ENCODE assay signal across 8 cellular contexts in genomic region chr10:62046522-62047239, GRCh38.
DNase-seq lines count a peak whose midpoint lies in the region; ATAC-seq and TF ChIP-seq lines count a peak whose summit lies in the region.

No MANE protein-coding gene starts in this region.

- H3K56ac ChIP-seq in H9 (ENCODE audit: insufficient read length, low read depth, low read length), result no peak overlapping the region

- no peak overlapping the region for H3K18ac ChIP-seq in H9 (ENCODE audit: insufficient read length, low read depth, low read length)

- no peak overlapping the region for H3K23ac ChIP-seq in H9 (ENCODE audit: insufficient read length, low read depth, low read length)

- no peak overlapping the region; the same call in 1 of the 2 replicates for H3K14ac ChIP-seq in H9 (ENCODE audit: insufficient read depth, low read length)

- H2BK20ac ChIP-seq in H9 (ENCODE audit: low read depth, low read length, poor library complexity, severe bottlenecking), result no peak overlapping the region

- WGBS in H9 (ENCODE audit: extremely low coverage, insufficient read length, low lambda C conversion rate), result no CpG with 5 or more reads among the region's 4 CpGs

- H2AFZ ChIP-seq in H9 (ENCODE audit: low read length), result no peak overlapping the region

- H3K27ac Mint-ChIP-seq in immature natural killer cell (peak overlapping the region; percentile 70 to 98 (median 88)), H9 (no peak overlapping the region)

- H4K20me1 ChIP-seq in H9 (ENCODE audit: control insufficient read depth, insufficient read depth, insufficient read length), result no peaks in the 10 kb centered on the region

- H2BK120ac ChIP-seq in H9 (ENCODE audit: low read depth, low read length, poor library complexity, severe bottlenecking), result no peak overlapping the region

- peaks cover 4% of the 10 kb centered on the region for H3K23me2 ChIP-seq in H9 (ENCODE audit: insufficient read length, low read depth, low read length, poor library complexity, severe bottlenecking)

- H3K4me1 Mint-ChIP-seq in immature natural killer cell (peaks cover 74 to 90% of the 10 kb centered on the region in 2 donors), H9 (peaks cover 49 to 54% of the 10 kb centered on the region in 2 experiments)

- H3T11ph ChIP-seq in H9 (ENCODE audit: low read length), result no peak overlapping the region

- peak; percentile 48 for ATAC-seq in GM21381 (IDR thresholded peaks at IDR 0.05; ENCODE audit: unreplicated experiment)

- DNase-seq in HT-29 (ENCODE audit: low spot score), result peak; percentile 22
- DNase-seq in activated T-cell treated with anti-CD3 and anti-CD28 coated beads, Interleukin-2, amount 50 U/mL, for 48 hours, result peak; percentile 58 to 64
- DNase-seq in immature natural killer cell, result peak in 2 of 3 donors; percentile 25 to 28
- DNase-seq in H9, result no peak
- no peak for DNase-seq in effector CD8-positive, alpha-beta T cell (lab: John Stamatoyannopoulos, UW)

- H3K36me3 Mint-ChIP-seq in immature natural killer cell (peaks cover 0 to 7% (median 4%) of the 10 kb centered on the region in 3 donors), H9 (ENCODE audit: insufficient read depth in 1 of 3, low read depth in 3 of 3) (no peaks in the 10 kb centered on the region)

- no peak overlapping the region for H4K91ac ChIP-seq in H9 (ENCODE audit: insufficient read length, low read depth, low read length)

- H4K5ac ChIP-seq in H9 (ENCODE audit: insufficient read length, low read depth, low read length), result no peak overlapping the region

- no peak overlapping the region for H2BK5ac ChIP-seq in H9 (ENCODE audit: insufficient read length, low read length)

- H3K27me3 Mint-ChIP-seq in immature natural killer cell (ENCODE audit: low read depth in 3 of 3) (peaks cover 0 to 2% (median 2%) of the 10 kb centered on the region in 3 donors), H9 (ENCODE audit: low read depth) (peaks cover 26% of the 10 kb centered on the region)

- no peak for TF ChIP-seq CTCF in H9 (conservative IDR thresholded peaks at IDR 0.05)

- no peaks in the 10 kb centered on the region for H3K79me1 ChIP-seq in H9 (ENCODE audit: insufficient read depth, low read depth, low read length, poor library complexity, severe bottlenecking)

- no peaks in the 10 kb centered on the region for H3K9me3 ChIP-seq in H9 (ENCODE audit: control insufficient read depth, low read depth, low read length)

- no peak overlapping the region for H3K4ac ChIP-seq in H9 (ENCODE audit: low read depth, low read length)

- H3K27ac ChIP-seq in temporal lobe (ENCODE audit: low read depth, low read length) (peak overlapping the region; percentile 50), H9 (ENCODE audit: insufficient read length, low read depth, low read length) (no peak overlapping the region)

- H2BK15ac ChIP-seq in H9 (ENCODE audit: low read depth, low read length), result no peak overlapping the region

- H3K4me1 ChIP-seq in H9 (ENCODE audit: insufficient read depth, low read length), result peaks cover 8% of the 10 kb centered on the region; the same call in 1 of the 2 replicates

- no peak overlapping the region for H2AK5ac ChIP-seq in H9 (ENCODE audit: insufficient read length, low read length)

- H3K9me3 Mint-ChIP-seq in immature natural killer cell (no peaks in the 10 kb centered on the region), H9 (no peaks in the 10 kb centered on the region; a peak in 1 of 5 replicates)

- H3K4me3 Mint-ChIP-seq in immature natural killer cell, result peak overlapping the region; percentile 48 to 91 (median 60)
- no peak overlapping the region for H3K4me3 Mint-ChIP-seq in H9

- no peak overlapping the region for H4K8ac ChIP-seq in H9 (replicated peaks; ENCODE audit: insufficient read length, low read depth, low read length)

- H3K4me2 ChIP-seq in H9 (ENCODE audit: insufficient read depth, insufficient read length, low read length), result no peak overlapping the region

- no peaks in the 10 kb centered on the region for H3K79me2 ChIP-seq in H9 (ENCODE audit: insufficient read depth, low read length)

- H3K27me3 ChIP-seq in H9 (ENCODE audit: insufficient read depth, low read length), result no peaks in the 10 kb centered on the region

- H3K9ac ChIP-seq in H9 (ENCODE audit: extremely low read depth, insufficient read length, low read length), result no peak overlapping the region

- H3K4me3 ChIP-seq in GM08714 (ENCODE audit: low read length), result peak overlapping the region; percentile 74; the same call in 1 of the 2 replicates

- H2BK12ac ChIP-seq in H9 (ENCODE audit: insufficient read length, low read depth, low read length), result no peak overlapping the region

Comparison
In these comparisons a context has a peak if more than half of its experiments do, and no peak if none do; other contexts are left out.
1. DNase-seq: peak in HT-29 (single experiment), activated T-cell treated with anti-CD3 and anti-CD28 coated beads, Interleukin-2, amount 50 U/mL, for 48 hours (2 of 2) and immature natural killer cell (2 of 3); none in H9 (single experiment) and effector CD8-positive, alpha-beta T cell (single experiment).
2. H3K27ac Mint-ChIP-seq: peak in immature natural killer cell (6 of 6); none in H9 (0 of 3).
3. H3K4me3 Mint-ChIP-seq: peak in immature natural killer cell (5 of 5); none in H9 (0 of 2).